Comparison of ENCODE assay signal across 9 cellular contexts in genomic region chr11:15819679-15820286, GRCh38.
DNase-seq lines count a peak whose midpoint lies in the region; ATAC-seq and TF ChIP-seq lines count a peak whose summit lies in the region.
"Had no signal": no experiment of that assay in that cellular context is flagged by ENCODE, and none has a peak within 500 bp of the region (broad histone marks: within the 10 kb centered on the region; RNA-seq: fewer than 3 reads in every experiment).

No MANE protein-coding gene starts in this region.

- intact Hi-C loops in thyroid gland (cut with DNase I): no loop called here

- TF ChIP-seq CTCF in GM10266 (IDR thresholded peaks at IDR 0.05; ENCODE audit: control insufficient read depth, insufficient read depth, low read depth, missing control alignments) (peak; percentile 84), lung (IDR thresholded peaks at IDR 0.05; ENCODE audit: control extremely low read depth, extremely low read depth) (peak; percentile 50), thyroid gland (IDR thresholded peaks at IDR 0.05) (peak; percentile 56 to 91 (median 74))

- no peaks in the 10 kb centered on the region for H3K4me1 Mint-ChIP-seq in T-helper 17 cell

- H3K36me3 Mint-ChIP-seq in T-helper 17 cell (ENCODE audit: low read depth): no peaks in the 10 kb centered on the region

- 21 to 30% methylated on average over 8 of the region's 8 CpGs for WGBS in lung, 2 donors
- WGBS in thyroid gland, 2 donors: 18 to 28% methylated on average over 8 of the region's 8 CpGs

- no peak overlapping the region for H3K27ac Mint-ChIP-seq in T-helper 17 cell
- H3K27ac Mint-ChIP-seq: stimulated activated naive CD8-positive, alpha-beta T cell treated with anti-CD3 and anti-CD28 coated beads, Interleukin-15, Interleukin-2, amounts not matched to agents 100 ng/mL and 50 ng/mL, for 24 hours had no signal

- no peak for TF ChIP-seq POLR2A in thyroid gland (IDR thresholded peaks at IDR 0.05)

- H3K9me3 ChIP-seq in T-helper 17 cell (ENCODE audit: control insufficient read depth, low read length, poor library complexity, severe bottlenecking) (no peaks in the 10 kb centered on the region), lung (ENCODE audit: control insufficient read depth in 2 of 2, insufficient read depth in 1 of 2, low read length in 1 of 2) (no peaks in the 10 kb centered on the region), thyroid gland (no peaks in the 10 kb centered on the region)

- peaks cover 5 to 18% of the 10 kb centered on the region in 2 donors for H3K4me1 ChIP-seq in lung (ENCODE audit: control insufficient read depth in 2 of 2, insufficient read depth in 2 of 2, low read length in 2 of 2)
- peaks cover 23 to 38% of the 10 kb centered on the region in 2 donors for H3K4me1 ChIP-seq in thyroid gland

- no peak overlapping the region for H3K4me3 Mint-ChIP-seq in T-helper 17 cell
- H3K4me3 Mint-ChIP-seq: stimulated activated naive CD8-positive, alpha-beta T cell treated with anti-CD3 and anti-CD28 coated beads, Interleukin-15, Interleukin-2, amounts not matched to agents 100 ng/mL and 50 ng/mL, for 24 hours had no signal

- peaks cover 17% of the 10 kb centered on the region for H3K27me3 Mint-ChIP-seq in T-helper 17 cell

- H3K4me3 ChIP-seq in lung: no peak overlapping the region
- H3K4me3 ChIP-seq in thyroid gland (replicated peaks in 1 of 3): no peak overlapping the region

- peak; percentile 51 for DNase-seq in GM10266 (ENCODE audit: extremely low spot score)
- peak; percentile 23 for DNase-seq in HuH-7.5 (ENCODE audit: low spot score)
- peak in 1 of 3 donors; percentile 30 for DNase-seq in T-helper 17 cell
- peak; percentile 31 to 54 for DNase-seq in dermis microvascular lymphatic vessel endothelial cell (ENCODE audit: low read depth in 2 of 2)
- DNase-seq in lung (ENCODE audit: low spot score): peak; percentile 72
- peak; percentile 68 to 79 for DNase-seq in thyroid gland
- DNase-seq in effector CD8-positive, alpha-beta T cell (lab: John Stamatoyannopoulos, UW): no peak

- H3K36me3 ChIP-seq in lung (ENCODE audit: control insufficient read depth in 2 of 2, insufficient read depth in 2 of 2, low read length in 2 of 2) (no peaks in the 10 kb centered on the region), thyroid gland (no peaks in the 10 kb centered on the region)

- H3K27me3 ChIP-seq in lung (ENCODE audit: control insufficient read depth, insufficient read depth) (no peaks in the 10 kb centered on the region), thyroid gland (no peaks in the 10 kb centered on the region)

- H3K27ac ChIP-seq in lung (ENCODE audit: low read depth in 1 of 2, low read length in 1 of 2) (no peak overlapping the region), thyroid gland (no peak overlapping the region)

- peak; percentile 85 for ATAC-seq in GM21528 (IDR thresholded peaks at IDR 0.05; ENCODE audit: low FRiP score, unreplicated experiment)
- peak; percentile 60 for ATAC-seq in T-helper 17 cell
- ATAC-seq in lung (ENCODE audit: insufficient read depth, low FRiP score): peak; percentile 76
